In the genomic region with DNA sequence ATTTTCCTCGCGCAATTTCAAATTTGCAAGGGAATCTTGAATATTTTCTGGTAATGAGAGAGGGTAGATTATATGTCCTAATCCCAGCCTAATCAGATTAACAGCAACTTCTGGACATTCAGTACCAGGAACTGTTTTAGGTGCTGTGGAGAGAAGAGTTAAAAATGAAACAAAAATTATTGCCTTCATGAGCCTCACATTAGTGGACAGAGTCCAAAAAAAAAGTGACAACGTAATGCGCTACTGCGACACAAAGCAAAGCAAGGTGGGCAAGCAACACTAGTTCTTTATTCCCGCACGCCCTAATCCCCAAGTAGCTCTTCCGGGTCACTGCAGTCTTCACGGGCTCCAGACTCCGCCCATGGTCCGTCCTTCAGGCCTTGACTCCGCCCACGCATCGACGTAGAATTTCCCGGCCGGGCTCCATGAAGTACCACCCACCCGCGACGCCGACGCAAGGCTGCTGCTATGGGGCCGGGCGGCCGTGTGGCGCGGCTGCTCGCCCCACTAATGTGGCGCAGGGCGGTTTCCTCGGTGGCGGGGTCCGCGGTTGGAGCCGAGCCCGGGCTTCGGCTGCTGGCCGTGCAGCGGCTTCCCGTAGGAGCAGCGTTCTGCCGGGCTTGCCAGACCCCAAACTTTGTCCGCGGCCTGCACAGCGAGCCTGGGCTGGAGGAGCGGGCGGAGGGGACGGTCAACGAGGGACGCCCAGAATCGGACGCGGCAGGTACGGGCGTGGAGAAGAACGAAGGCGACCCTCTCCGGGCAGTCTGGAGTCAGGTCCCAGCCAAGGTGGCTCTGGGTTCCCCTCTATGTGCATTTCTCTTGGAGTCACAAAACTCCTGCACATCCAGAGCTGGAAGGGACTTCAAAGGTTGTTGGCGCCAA, we compare ENCODE assay signal across 1 cellular context.
A peak's percentile ranks its signal among the peaks of the same experiment; 100 is the strongest.
TF ChIP-seq lines count a peak whose summit lies in the region.

Gene MALSU1, plus strand, starts transcription at position 455 of the 885 bp plus-strand sequence. Its CDS starts 14 bp downstream, at position 469.

TF ChIP-seq in HepG2, 621 proteins besides CTCF, POLR2A, EP300 and RAD21 (continued from another document and continues in another):
- TF ChIP-seq MXD4 (CRISPR knock-in tag; IDR thresholded peaks at IDR 0.05) = peak; percentile 87
- no peak for TF ChIP-seq ZNF275 (CRISPR knock-in tag; IDR thresholded peaks at IDR 0.05; ENCODE audit: borderline replicate concordance)
- TF ChIP-seq, protein P1, sequence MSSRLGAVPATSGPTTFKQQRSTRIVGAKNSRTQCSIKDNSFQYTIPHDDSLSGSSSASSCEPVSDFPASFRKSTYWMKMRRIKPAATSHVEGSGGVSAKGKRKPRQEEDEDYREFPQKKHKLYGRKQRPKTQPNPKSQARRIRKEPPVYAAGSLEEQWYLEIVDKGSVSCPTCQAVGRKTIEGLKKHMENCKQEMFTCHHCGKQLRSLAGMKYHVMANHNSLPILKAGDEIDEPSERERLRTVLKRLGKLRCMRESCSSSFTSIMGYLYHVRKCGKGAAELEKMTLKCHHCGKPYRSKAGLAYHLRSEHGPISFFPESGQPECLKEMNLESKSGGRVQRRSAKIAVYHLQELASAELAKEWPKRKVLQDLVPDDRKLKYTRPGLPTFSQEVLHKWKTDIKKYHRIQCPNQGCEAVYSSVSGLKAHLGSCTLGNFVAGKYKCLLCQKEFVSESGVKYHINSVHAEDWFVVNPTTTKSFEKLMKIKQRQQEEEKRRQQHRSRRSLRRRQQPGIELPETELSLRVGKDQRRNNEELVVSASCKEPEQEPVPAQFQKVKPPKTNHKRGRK (CRISPR knock-in tag; IDR thresholded peaks at IDR 0.05) = no peak
- peak; percentile 74; the same call in 1 of the 2 replicates for TF ChIP-seq RXRA (CRISPR knock-in tag; IDR thresholded peaks at IDR 0.05)
- TF ChIP-seq, protein P2, sequence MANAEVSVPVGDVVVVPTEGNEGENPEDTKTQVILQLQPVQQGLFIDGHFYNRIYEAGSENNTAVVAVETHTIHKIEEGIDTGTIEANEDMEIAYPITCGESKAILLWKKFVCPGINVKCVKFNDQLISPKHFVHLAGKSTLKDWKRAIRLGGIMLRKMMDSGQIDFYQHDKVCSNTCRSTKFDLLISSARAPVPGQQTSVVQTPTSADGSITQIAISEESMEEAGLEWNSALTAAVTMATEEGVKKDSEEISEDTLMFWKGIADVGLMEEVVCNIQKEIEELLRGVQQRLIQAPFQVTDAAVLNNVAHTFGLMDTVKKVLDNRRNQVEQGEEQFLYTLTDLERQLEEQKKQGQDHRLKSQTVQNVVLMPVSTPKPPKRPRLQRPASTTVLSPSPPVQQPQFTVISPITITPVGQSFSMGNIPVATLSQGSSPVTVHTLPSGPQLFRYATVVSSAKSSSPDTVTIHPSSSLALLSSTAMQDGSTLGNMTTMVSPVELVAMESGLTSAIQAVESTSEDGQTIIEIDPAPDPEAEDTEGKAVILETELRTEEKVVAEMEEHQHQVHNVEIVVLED (CRISPR knock-in tag; IDR thresholded peaks at IDR 0.05; ENCODE audit: borderline replicate concordance) = peak; percentile 88
- TF ChIP-seq, protein P3, sequence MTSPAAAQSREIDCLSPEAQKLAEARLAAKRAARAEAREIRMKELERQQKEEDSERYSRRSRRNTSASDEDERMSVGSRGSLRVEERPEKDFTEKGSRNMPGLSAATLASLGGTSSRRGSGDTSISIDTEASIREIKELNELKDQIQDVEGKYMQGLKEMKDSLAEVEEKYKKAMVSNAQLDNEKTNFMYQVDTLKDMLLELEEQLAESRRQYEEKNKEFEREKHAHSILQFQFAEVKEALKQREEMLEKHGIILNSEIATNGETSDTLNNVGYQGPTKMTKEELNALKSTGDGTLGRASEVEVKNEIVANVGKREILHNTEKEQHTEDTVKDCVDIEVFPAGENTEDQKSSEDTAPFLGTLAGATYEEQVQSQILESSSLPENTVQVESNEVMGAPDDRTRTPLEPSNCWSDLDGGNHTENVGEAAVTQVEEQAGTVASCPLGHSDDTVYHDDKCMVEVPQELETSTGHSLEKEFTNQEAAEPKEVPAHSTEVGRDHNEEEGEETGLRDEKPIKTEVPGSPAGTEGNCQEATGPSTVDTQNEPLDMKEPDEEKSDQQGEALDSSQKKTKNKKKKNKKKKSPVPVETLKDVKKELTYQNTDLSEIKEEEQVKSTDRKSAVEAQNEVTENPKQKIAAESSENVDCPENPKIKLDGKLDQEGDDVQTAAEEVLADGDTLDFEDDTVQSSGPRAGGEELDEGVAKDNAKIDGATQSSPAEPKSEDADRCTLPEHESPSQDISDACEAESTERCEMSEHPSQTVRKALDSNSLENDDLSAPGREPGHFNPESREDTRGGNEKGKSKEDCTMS (CRISPR knock-in tag; conservative IDR thresholded peaks at IDR 0.05) = 0 out of 2 replicates have a peak, but pooled peaks have one; percentile 29
- TF ChIP-seq FOXP4 (CRISPR knock-in tag; IDR thresholded peaks at IDR 0.05) = peak; percentile 65
- TF ChIP-seq GTF2F1 (IDR thresholded peaks at IDR 0.05; ENCODE audit: low read length) = no peak
- TF ChIP-seq HMGXB3 (CRISPR knock-in tag; IDR thresholded peaks at IDR 0.05; ENCODE audit: borderline replicate concordance) = no peak; the same call in 1 of the 2 replicates
- TF ChIP-seq BCL6 (CRISPR knock-in tag; IDR thresholded peaks at IDR 0.05) = no peak; the same call in none of the 2 replicates
- TF ChIP-seq HBP1 (CRISPR knock-in tag; IDR thresholded peaks at IDR 0.05; ENCODE audit: low read depth) = peak; percentile 48; the same call in 1 of the 2 replicates
- TF ChIP-seq PRDM15 (CRISPR knock-in tag; IDR thresholded peaks at IDR 0.05) = no peak
- TF ChIP-seq ZFP37 (CRISPR knock-in tag; IDR thresholded peaks at IDR 0.05; ENCODE audit: borderline replicate concordance) = peak; percentile 31; the same call in 1 of the 2 replicates
- TF ChIP-seq ZNF33B (CRISPR knock-in tag; IDR thresholded peaks at IDR 0.05) = peak; percentile 92
- no peak for TF ChIP-seq KLF9 (CRISPR knock-in tag; IDR thresholded peaks at IDR 0.05; ENCODE audit: low read depth)
- peak; percentile 88; the same call in 1 of the 2 replicates for TF ChIP-seq MYPOP (CRISPR knock-in tag; IDR thresholded peaks at IDR 0.05)
- TF ChIP-seq ZNF704 (CRISPR knock-in tag; IDR thresholded peaks at IDR 0.05; ENCODE audit: borderline replicate concordance) = no peak
- TF ChIP-seq, protein P4, sequence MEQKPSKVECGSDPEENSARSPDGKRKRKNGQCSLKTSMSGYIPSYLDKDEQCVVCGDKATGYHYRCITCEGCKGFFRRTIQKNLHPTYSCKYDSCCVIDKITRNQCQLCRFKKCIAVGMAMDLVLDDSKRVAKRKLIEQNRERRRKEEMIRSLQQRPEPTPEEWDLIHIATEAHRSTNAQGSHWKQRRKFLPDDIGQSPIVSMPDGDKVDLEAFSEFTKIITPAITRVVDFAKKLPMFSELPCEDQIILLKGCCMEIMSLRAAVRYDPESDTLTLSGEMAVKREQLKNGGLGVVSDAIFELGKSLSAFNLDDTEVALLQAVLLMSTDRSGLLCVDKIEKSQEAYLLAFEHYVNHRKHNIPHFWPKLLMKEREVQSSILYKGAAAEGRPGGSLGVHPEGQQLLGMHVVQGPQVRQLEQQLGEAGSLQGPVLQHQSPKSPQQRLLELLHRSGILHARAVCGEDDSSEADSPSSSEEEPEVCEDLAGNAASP (CRISPR knock-in tag; IDR thresholded peaks at IDR 0.05; ENCODE audit: borderline replicate concordance) = peak; percentile 8
- no peak for TF ChIP-seq ZNF33A (CRISPR knock-in tag; IDR thresholded peaks at IDR 0.05; ENCODE audit: borderline replicate concordance)
- TF ChIP-seq ZKSCAN1 (IDR thresholded peaks at IDR 0.05; ENCODE audit: low read length) = no peak
